Comparison of ENCODE assay signal across 9 cellular contexts in genomic region chr3:27521179-27521871, GRCh38. TPM values are rescaled to one million over a fixed set of nuclear protein-coding genes. Genes with fewer than 3 reads are reported as not detected.
DNase-seq lines count a peak whose midpoint lies in the region; ATAC-seq and TF ChIP-seq lines count a peak whose summit lies in the region.
"Had no signal": no experiment of that assay in that cellular context is flagged by ENCODE, and none has a peak within 500 bp of the region (broad histone marks: within the 10 kb centered on the region; RNA-seq: fewer than 3 reads in every experiment).

No MANE protein-coding gene starts in this region.

- CTCF ChIA-PET in HEK293 (lab: Yijun Ruan, JAX) = no interaction called here

- no peak for TF ChIP-seq CTCF in HEK293 (tag by site-specific recombination; IDR thresholded peaks at IDR 0.05)
- no peak for TF ChIP-seq CTCF in fibroblast of villous mesenchyme (IDR thresholded peaks at IDR 0.05; ENCODE audit: insufficient read depth, low read depth, low read length)
- TF ChIP-seq CTCF in gastrocnemius medialis (IDR thresholded peaks at IDR 0.05 in 4 of 5, conservative IDR thresholded peaks at IDR 0.05 in 1 of 5) = no peak

- intact Hi-C loops in gastrocnemius medialis (cut with DNase I; ENCODE audit: low total_unique reads) = no loop called here

- in situ Hi-C loops in gastrocnemius medialis (cut with MboI; ENCODE audit: low sequenced_read_pairs in 4 of 4) = no loop called here

- H3K36me3 ChIP-seq in HEK293 (ENCODE audit: control insufficient read depth in 2 of 2, insufficient read depth in 1 of 2, low read length in 2 of 2) (no peaks in the 10 kb centered on the region), gastrocnemius medialis (no peaks in the 10 kb centered on the region)

- H3K27ac ChIP-seq in HEK293 (ENCODE audit: extremely low read depth, low read depth, low read length) (no peak overlapping the region), gastrocnemius medialis (peak overlapping the region in 3 of 4 donors; percentile 26 to 62 (median 45))

- H3K4me1 ChIP-seq in HEK293 (ENCODE audit: control insufficient read depth, insufficient read depth, low read length) (0 out of 2 replicates have a peak, but pooled peaks cover 2% of the 10 kb centered on the region), gastrocnemius medialis (no peaks in the 10 kb centered on the region)

- ATAC-seq in gastrocnemius medialis (peak; percentile 94 to 98), GM18502 (IDR thresholded peaks at IDR 0.05; ENCODE audit: poor library complexity, unreplicated experiment) (no peak), HG02588 (IDR thresholded peaks at IDR 0.05; ENCODE audit: unreplicated experiment) (no peak), HG03460 (IDR thresholded peaks at IDR 0.05; ENCODE audit: unreplicated experiment) (no peak)

- no peaks in the 10 kb centered on the region for H3K9me3 ChIP-seq in HEK293 (ENCODE audit: control insufficient read depth, insufficient read depth, low read depth, low read length)
- H3K9me3 ChIP-seq in gastrocnemius medialis = no peaks in the 10 kb centered on the region

- POLR2A ChIA-PET in HEK293 (lab: Yijun Ruan, JAX) = no interaction called here

- no peak overlapping the region for H3K4me3 ChIP-seq in HEK293 (ENCODE audit: low read depth, low read length)
- no peak overlapping the region for H3K4me3 ChIP-seq in fibroblast of villous mesenchyme (ENCODE audit: low read depth, low read length)
- H3K4me3 ChIP-seq in gastrocnemius medialis = no peak overlapping the region

- DNase-seq in SIG-M5 (lab: John Stamatoyannopoulos, UW) (peak; percentile 94), fibroblast of villous mesenchyme (ENCODE audit: low read depth) (peak; percentile 95), gastrocnemius medialis (peak; percentile 34 to 37)
- no peak for DNase-seq in activated effector memory CD4-positive, alpha-beta T cell treated with anti-CD3 and anti-CD28 coated beads, Interleukin-2, amount 50 U/mL, for 16 hours
- DNase-seq: cortex of kidney had no signal

- TF ChIP-seq POLR2A in gastrocnemius medialis (IDR thresholded peaks at IDR 0.05) = no peak

- no peaks in the 10 kb centered on the region for H3K27me3 ChIP-seq in gastrocnemius medialis

TF ChIP-seq in HEK293, 187 proteins besides CTCF, POLR2A, EP300 and RAD21 (continues in another document):
- TF ChIP-seq ZNF837 (tag by site-specific recombination; IDR thresholded peaks at IDR 0.05) (no peak), ZNF394 (tag by site-specific recombination; IDR thresholded peaks at IDR 0.05; ENCODE audit: borderline replicate concordance) (no peak), OSR2 (tag by site-specific recombination; IDR thresholded peaks at IDR 0.05) (0 out of 2 replicates have a peak, but pooled peaks have one; percentile 14), ZNF629 (tag by site-specific recombination; IDR thresholded peaks at IDR 0.05) (peak; percentile 66), TRIM28 (IDR thresholded peaks at IDR 0.05; ENCODE audit: borderline replicate concordance, low read length) (peak; percentile 82; the same call in 1 of the 2 replicates), ZNF830 (tag by site-specific recombination; IDR thresholded peaks at IDR 0.05; ENCODE audit: low read depth) (no peak), ZNF214 (tag by site-specific recombination; IDR thresholded peaks at IDR 0.05; ENCODE audit: borderline replicate concordance) (no peak), ZNF335 (tag by site-specific recombination; conservative IDR thresholded peaks at IDR 0.05) (0 out of 2 replicates have a peak, but pooled peaks have one; percentile 17), ZEB2 (tag by site-specific recombination; IDR thresholded peaks at IDR 0.05) (peak; percentile 52; the same call in 1 of the 2 replicates), ZNF148 (tag by site-specific recombination; IDR thresholded peaks at IDR 0.05; ENCODE audit: borderline replicate concordance) (no peak), SCRT2 (tag by site-specific recombination; IDR thresholded peaks at IDR 0.05) (peak; percentile 48; the same call in 1 of the 2 replicates), ZNF768 (tag by site-specific recombination; IDR thresholded peaks at IDR 0.05) (no peak), ZBTB20 (tag by site-specific recombination; IDR thresholded peaks at IDR 0.05) (no peak), ZNF211 (tag by site-specific recombination; IDR thresholded peaks at IDR 0.05; ENCODE audit: low read depth) (no peak), ZNF10 (tag by site-specific recombination; IDR thresholded peaks at IDR 0.05) (no peak), ZNF785 (tag by site-specific recombination; IDR thresholded peaks at IDR 0.05) (no peak), PBX3 (CRISPR knock-in tag; IDR thresholded peaks at IDR 0.05) (no peak), SP2 (tag by site-specific recombination; IDR thresholded peaks at IDR 0.05) (0 out of 2 replicates have a peak, but pooled peaks have one; percentile 9), REPIN1 (tag by site-specific recombination; IDR thresholded peaks at IDR 0.05; ENCODE audit: low read depth) (no peak)
- TF ChIP-seq, protein P1, sequence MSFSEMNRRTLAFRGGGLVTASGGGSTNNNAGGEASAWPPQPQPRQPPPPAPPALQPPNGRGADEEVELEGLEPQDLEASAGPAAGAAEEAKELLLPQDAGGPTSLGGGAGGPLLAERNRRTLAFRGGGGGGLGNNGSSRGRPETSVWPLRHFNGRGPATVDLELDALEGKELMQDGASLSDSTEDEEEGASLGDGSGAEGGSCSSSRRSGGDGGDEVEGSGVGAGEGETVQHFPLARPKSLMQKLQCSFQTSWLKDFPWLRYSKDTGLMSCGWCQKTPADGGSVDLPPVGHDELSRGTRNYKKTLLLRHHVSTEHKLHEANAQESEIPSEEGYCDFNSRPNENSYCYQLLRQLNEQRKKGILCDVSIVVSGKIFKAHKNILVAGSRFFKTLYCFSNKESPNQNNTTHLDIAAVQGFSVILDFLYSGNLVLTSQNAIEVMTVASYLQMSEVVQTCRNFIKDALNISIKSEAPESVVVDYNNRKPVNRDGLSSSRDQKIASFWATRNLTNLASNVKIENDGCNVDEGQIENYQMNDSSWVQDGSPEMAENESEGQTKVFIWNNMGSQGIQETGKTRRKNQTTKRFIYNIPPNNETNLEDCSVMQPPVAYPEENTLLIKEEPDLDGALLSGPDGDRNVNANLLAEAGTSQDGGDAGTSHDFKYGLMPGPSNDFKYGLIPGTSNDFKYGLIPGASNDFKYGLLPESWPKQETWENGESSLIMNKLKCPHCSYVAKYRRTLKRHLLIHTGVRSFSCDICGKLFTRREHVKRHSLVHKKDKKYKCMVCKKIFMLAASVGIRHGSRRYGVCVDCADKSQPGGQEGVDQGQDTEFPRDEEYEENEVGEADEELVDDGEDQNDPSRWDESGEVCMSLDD (tag by site-specific recombination; IDR thresholded peaks at IDR 0.05) = no peak
- TF ChIP-seq, protein P2, sequence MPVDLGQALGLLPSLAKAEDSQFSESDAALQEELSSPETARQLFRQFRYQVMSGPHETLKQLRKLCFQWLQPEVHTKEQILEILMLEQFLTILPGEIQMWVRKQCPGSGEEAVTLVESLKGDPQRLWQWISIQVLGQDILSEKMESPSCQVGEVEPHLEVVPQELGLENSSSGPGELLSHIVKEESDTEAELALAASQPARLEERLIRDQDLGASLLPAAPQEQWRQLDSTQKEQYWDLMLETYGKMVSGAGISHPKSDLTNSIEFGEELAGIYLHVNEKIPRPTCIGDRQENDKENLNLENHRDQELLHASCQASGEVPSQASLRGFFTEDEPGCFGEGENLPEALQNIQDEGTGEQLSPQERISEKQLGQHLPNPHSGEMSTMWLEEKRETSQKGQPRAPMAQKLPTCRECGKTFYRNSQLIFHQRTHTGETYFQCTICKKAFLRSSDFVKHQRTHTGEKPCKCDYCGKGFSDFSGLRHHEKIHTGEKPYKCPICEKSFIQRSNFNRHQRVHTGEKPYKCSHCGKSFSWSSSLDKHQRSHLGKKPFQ (tag by site-specific recombination; IDR thresholded peaks at IDR 0.05) = peak; percentile 85; the same call in 1 of the 2 replicates

RNA-seq across cellular contexts. Expression of gene SLC4A7, which starts 37.1 kb away (rescaled TPM):
- total RNA-seq in fibroblast of villous mesenchyme = 52.2 and 78.2 TPM in 2 replicates
- 10 to 100 TPM in 3 of 4 donors, 1 to 10 TPM in 1; 7.5 to 19.8 (median 12.8) TPM for total RNA-seq in gastrocnemius medialis

Comparison
In these comparisons a context has a peak if more than half of its experiments do, and no peak if none do; other contexts are left out.
1. ATAC-seq: peak in gastrocnemius medialis (2 of 2); none in GM18502 (single experiment), HG02588 (single experiment) and HG03460 (single experiment).